Comparison of ENCODE assay signal across 21 cellular contexts in the genomic region with DNA sequence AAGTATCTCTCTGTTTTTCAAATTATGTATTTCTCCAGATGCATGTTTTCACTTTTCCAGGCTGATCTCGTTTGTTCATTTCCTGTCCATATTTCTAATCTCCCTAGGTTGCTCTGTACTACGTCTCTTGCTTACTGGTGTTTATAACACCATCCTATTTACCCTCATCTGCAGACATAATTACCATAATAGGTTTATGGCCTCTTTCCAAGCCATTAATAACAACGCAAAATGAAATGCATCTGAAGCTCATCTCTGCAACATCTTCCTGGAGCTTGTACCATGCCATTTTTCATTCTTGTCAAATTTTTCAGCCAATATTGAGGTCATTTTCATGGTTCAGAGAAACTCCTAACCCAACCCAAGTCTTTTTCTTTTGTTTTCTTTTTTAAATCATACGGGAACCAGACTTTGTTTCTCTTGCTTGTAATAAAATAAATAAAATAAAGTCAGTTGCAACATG. TPM values are rescaled to one million over a fixed set of nuclear protein-coding genes. Genes with fewer than 3 reads are reported as not detected.
A peak's percentile ranks its signal among the peaks of the same experiment; 100 is the strongest.
DNase-seq lines count a peak whose midpoint lies in the region; ATAC-seq, FAIRE-seq and TF ChIP-seq lines count a peak whose summit lies in the region.
"Had no signal": no experiment of that assay in that cellular context is flagged by ENCODE, and none has a peak within 500 bp of the region (broad histone marks: within the 10 kb centered on the region; RNA-seq: fewer than 3 reads in every experiment).

No MANE protein-coding gene starts in this region.

- H3K23ac ChIP-seq in mesenchymal stem cell (ENCODE audit: low read length in 2 of 2) = no peak overlapping the region

- no peak for TF ChIP-seq POLR2A in adrenal gland (IDR thresholded peaks at IDR 0.05)

- no peak overlapping the region for H3K4me2 ChIP-seq in mesenchymal stem cell (ENCODE audit: low read length, poor library complexity, severe bottlenecking)

- no peak overlapping the region for H2BK5ac ChIP-seq in mesenchymal stem cell (ENCODE audit: low read depth, low read length, poor library complexity, severe bottlenecking)

- H3K4ac ChIP-seq in mesenchymal stem cell (ENCODE audit: low read depth in 1 of 2, low read length in 2 of 2) = no peak overlapping the region

- no peak overlapping the region for H2AK5ac ChIP-seq in mesenchymal stem cell (ENCODE audit: low read length, severe bottlenecking)

- peaks cover 10% of the 10 kb centered on the region for H3K36me3 Mint-ChIP-seq in WTC11
- H3K36me3 Mint-ChIP-seq: stimulated activated memory B cell treated with anti-CD40 and anti-IgM and Interleukin-4, amounts not matched to agents 10 μg/mL and 1 μg/mL and 100 μg/mL, for 72 hours had no signal

- H3K4me1 Mint-ChIP-seq in WTC11 = peaks cover 65% of the 10 kb centered on the region
- H3K4me1 Mint-ChIP-seq: central memory CD8-positive, alpha-beta T cell; naive B cell; stimulated activated memory B cell treated with anti-CD40 and anti-IgM and Interleukin-4, amounts not matched to agents 10 μg/mL and 1 μg/mL and 100 μg/mL, for 72 hours had no signal

- ATAC-seq in WTC11 = no peak
- ATAC-seq in GM18861 (IDR thresholded peaks at IDR 0.05; ENCODE audit: unreplicated experiment) = no peak
- ATAC-seq: stimulated activated memory B cell treated with anti-CD40 and anti-IgM and Interleukin-4, amounts not matched to agents 10 μg/mL and 1 μg/mL and 100 μg/mL, for 72 hours had no signal

- H2BK12ac ChIP-seq in mesenchymal stem cell (ENCODE audit: low read length in 2 of 2) = no peak overlapping the region

- no peak overlapping the region for H3K4me3 Mint-ChIP-seq in WTC11
- H3K4me3 Mint-ChIP-seq: central memory CD8-positive, alpha-beta T cell; naive B cell; stimulated activated memory B cell treated with anti-CD40 and anti-IgM and Interleukin-4, amounts not matched to agents 10 μg/mL and 1 μg/mL and 100 μg/mL, for 72 hours had no signal

- FAIRE-seq in D721Med (lab: Jason Lieb, UNC) = peak; percentile 53

- H3K27me3 ChIP-seq in mesenchymal stem cell (ENCODE audit: control insufficient read depth in 1 of 2, insufficient read depth in 1 of 2, low read length in 2 of 2) (no peaks in the 10 kb centered on the region), adrenal gland (no peaks in the 10 kb centered on the region)
- H3K27me3 ChIP-seq: right lobe of liver, tibial artery had no signal

- intact Hi-C loops in adrenal gland (cut with DNase I) = no loop called here

- H3K9me3 Mint-ChIP-seq in WTC11 = peaks cover 9% of the 10 kb centered on the region

- H3K9ac ChIP-seq in mesenchymal stem cell (ENCODE audit: low read length) = peak overlapping the region; percentile 32
- H3K9ac ChIP-seq: GM23248 had no signal

- no peak overlapping the region for H3K18ac ChIP-seq in mesenchymal stem cell (ENCODE audit: low read depth in 1 of 2, low read length in 2 of 2)

- no peak overlapping the region for H2BK120ac ChIP-seq in mesenchymal stem cell (ENCODE audit: low read depth, low read length)

- H2AFZ ChIP-seq in mesenchymal stem cell (ENCODE audit: low read depth, low read length) = no peak overlapping the region
- H2AFZ ChIP-seq: GM23248 had no signal

- no peaks in the 10 kb centered on the region for H3K27me3 Mint-ChIP-seq in WTC11 (ENCODE audit: low read depth)
- H3K27me3 Mint-ChIP-seq: stimulated activated memory B cell treated with anti-CD40 and anti-IgM and Interleukin-4, amounts not matched to agents 10 μg/mL and 1 μg/mL and 100 μg/mL, for 72 hours had no signal

- no peak for DNase-seq in D721Med (ENCODE audit: insufficient read length, low spot score)
- DNase-seq in NCI-H1694 treated with DMSO at 0.1 percent for 48 hours (lab: John Stamatoyannopoulos, UW) = peak; percentile 22
- no peak for DNase-seq in WTC11 (ENCODE audit: low spot score)
- peak; percentile 20 for DNase-seq in mesenchymal stem cell
- DNase-seq in adrenal gland = no peak
- DNase-seq in ureter (ENCODE audit: low spot score) = no peak
- DNase-seq in NCI-H187 treated with DMSO at 0.1 percent for 48 hours (lab: John Stamatoyannopoulos, UW) = no peak
- DNase-seq: activated gamma-delta T cell treated with Interleukin-2 at 50 U/mL for 16 hours, amygdala, EL, erythroblast, Karpas-422, naive B cell, NCI-H1048, NCI-H2227 treated with DMSO at 0.1 percent for 48 hours, right lobe of liver, tibial artery had no signal

- H3K4me3 ChIP-seq in mesenchymal stem cell (ENCODE audit: insufficient read depth in 1 of 2, low read depth in 1 of 2, low read length in 2 of 2) (no peak overlapping the region), adrenal gland (no peak overlapping the region)
- H3K4me3 ChIP-seq: GM23248, right lobe of liver, tibial artery had no signal

- H3K36me3 ChIP-seq in mesenchymal stem cell (ENCODE audit: control insufficient read depth in 1 of 2, insufficient read depth in 2 of 2, low read depth in 1 of 2, low read length in 2 of 2) = no peaks in the 10 kb centered on the region
- no peaks in the 10 kb centered on the region for H3K36me3 ChIP-seq in adrenal gland (replicated peaks in 1 of 2)
- H3K36me3 ChIP-seq: right lobe of liver, tibial artery had no signal

- H3K4me1 ChIP-seq in mesenchymal stem cell (ENCODE audit: control insufficient read depth, insufficient read depth, low read depth, low read length) (no peaks in the 10 kb centered on the region), adrenal gland (replicated peaks in 1 of 2) (no peaks in the 10 kb centered on the region)
- H3K4me1 ChIP-seq: right lobe of liver had no signal

- peaks cover 23% of the 10 kb centered on the region for H3K79me1 ChIP-seq in mesenchymal stem cell (replicated peaks; ENCODE audit: low read length, poor library complexity, severe bottlenecking)

- TF ChIP-seq CTCF in D721Med (IDR thresholded peaks at IDR 0.05; ENCODE audit: insufficient read depth, missing control alignments) (no peak), WTC11 (IDR thresholded peaks at IDR 0.05) (no peak), adrenal gland (IDR thresholded peaks at IDR 0.05) (no peak)

- no peak overlapping the region for H4K91ac ChIP-seq in mesenchymal stem cell (ENCODE audit: low read length)

- CTCF ChIA-PET in WTC11 (lab: Charles Lee) = interaction anchor here (1.1 kb wide), 1 partner anchor 22 kb away, joined by 3 read pairs; no protein-coding TSS in a partner anchor

- no peak overlapping the region for H2BK15ac ChIP-seq in mesenchymal stem cell (ENCODE audit: low read depth, poor library complexity, severe bottlenecking)

- H3K9me3 ChIP-seq in mesenchymal stem cell (ENCODE audit: control insufficient read depth, low read length) (no peaks in the 10 kb centered on the region), adrenal gland (replicated peaks in 1 of 3) (no peaks in the 10 kb centered on the region)
- H3K9me3 ChIP-seq: right lobe of liver, tibial artery had no signal

- H4K8ac ChIP-seq in mesenchymal stem cell (ENCODE audit: low read length) = no peak overlapping the region

- H3K27ac ChIP-seq in mesenchymal stem cell (ENCODE audit: low read length, poor library complexity, severe bottlenecking) (no peak overlapping the region), adrenal gland (no peak overlapping the region)
- H3K27ac ChIP-seq: GM23248, right lobe of liver had no signal

- POLR2A ChIA-PET in WTC11 (lab: Charles Lee) = no interaction called here

- WGBS in mesenchymal stem cell = 25% methylated on average over 3 of the region's 4 CpGs
- 48 to 54% (median 52%) methylated on average over 4 of the region's 4 CpGs for WGBS in adrenal gland, 4 donors

- no peak overlapping the region for H3K14ac ChIP-seq in mesenchymal stem cell (ENCODE audit: low read length in 2 of 2)

- peak overlapping the region; percentile 3; the same call in 1 of the 2 replicates for H3K27ac Mint-ChIP-seq in WTC11
- H3K27ac Mint-ChIP-seq: naive B cell; stimulated activated memory B cell treated with anti-CD40 and anti-IgM and Interleukin-4, amounts not matched to agents 10 μg/mL and 1 μg/mL and 100 μg/mL, for 72 hours had no signal

TF ChIP-seq in WTC11, 78 proteins besides CTCF, POLR2A, EP300 and RAD21:
- TF ChIP-seq CREM (CRISPR knock-in tag; IDR thresholded peaks at IDR 0.05) = no peak
- TF ChIP-seq MLX (CRISPR knock-in tag; IDR thresholded peaks at IDR 0.05) = no peak
- no peak for TF ChIP-seq GABPB1 (CRISPR knock-in tag; IDR thresholded peaks at IDR 0.05)
- no peak for TF ChIP-seq E2F4 (CRISPR knock-in tag; IDR thresholded peaks at IDR 0.05; ENCODE audit: borderline replicate concordance, low read depth)

RNA-seq across cellular contexts. Expression of gene DPYSL3, which starts 37.2 kb away (rescaled TPM):
- total RNA-seq in WTC11 (2021) (329 to 358 TPM (median 338 TPM) in 3 replicates), adrenal gland (10 to 100 TPM in 5 of 8 donors, 1 to 10 TPM in 3; 3.5 to 23.2 (median 11.5) TPM), ureter (130 TPM)
- 27.3 TPM for polyA plus RNA-seq in mesenchymal stem cell (2013, experiment 1 of 2)
- polyA plus RNA-seq in mesenchymal stem cell (2013, experiment 2 of 2) = 26.8 TPM
- 10 to 100 TPM; 12.7 to 23.2 (median 13.6) TPM for polyA plus RNA-seq in adrenal gland

Comparison
In these comparisons a context has a peak if more than half of its experiments do, and no peak if none do; other contexts are left out.
1. DNase-seq: peak in NCI-H1694 treated with DMSO at 0.1 percent for 48 hours (single experiment) and mesenchymal stem cell (single experiment); none in D721Med (single experiment), WTC11 (single experiment), adrenal gland (0 of 7), ureter (single experiment) and NCI-H187 treated with DMSO at 0.1 percent for 48 hours (single experiment).